9 cellular contexts compared by ENCODE assay signal in genomic region chr12:53746592-53747491, GRCh38. TPM values are rescaled to one million over a fixed set of nuclear protein-coding genes. Genes with fewer than 3 reads are reported as not detected.
DNase-seq lines count a peak whose midpoint lies in the region; ATAC-seq and TF ChIP-seq lines count a peak whose summit lies in the region.
"Had no signal": no experiment of that assay in that cellular context is flagged by ENCODE, and none has a peak within 500 bp of the region (broad histone marks: within the 10 kb centered on the region; RNA-seq: fewer than 3 reads in every experiment).

No MANE protein-coding gene starts in this region.

- no peaks in the 10 kb centered on the region for H3K36me3 Mint-ChIP-seq in Calu3 (ENCODE audit: insufficient read depth, unreplicated experiment)

- no peak overlapping the region for H3K4me3 Mint-ChIP-seq in Calu3 (ENCODE audit: low read depth, unreplicated experiment)
- H3K4me3 Mint-ChIP-seq: T-helper 1 cell treated with Interleukin-12 subunit alpha and Interleukin-12 subunit beta and Interleukin-4 antibody, amounts not matched to agents 30 μg/mL and 1 μg/mL, for 36 hours had no signal

- no peaks in the 10 kb centered on the region for H3K27me3 Mint-ChIP-seq in Calu3 (ENCODE audit: unreplicated experiment)

- ATAC-seq in HG02852 (IDR thresholded peaks at IDR 0.05; ENCODE audit: unreplicated experiment): peak; percentile 40
- ATAC-seq in HG02870 (IDR thresholded peaks at IDR 0.05; ENCODE audit: unreplicated experiment): no peak

- BruUV-seq in Calu3 (replicated peaks; lab: Mats Ljungman, UMichigan): no TSS peak

- peak; percentile 95 for TF ChIP-seq CTCF in Calu3 (IDR thresholded peaks at IDR 0.05; ENCODE audit: unreplicated experiment)

- intact Hi-C loops in Calu3 (cut with micrococcal nuclease; ENCODE audit: unreplicated experiment): loop anchor here (1.0 kb wide), 1 partner anchor 45 kb away; no protein-coding TSS in a partner anchor

- no peak overlapping the region for H3K27ac Mint-ChIP-seq in Calu3 (ENCODE audit: unreplicated experiment)
- H3K27ac Mint-ChIP-seq: T-helper 1 cell treated with Interleukin-12 subunit alpha and Interleukin-12 subunit beta and Interleukin-4 antibody, amounts not matched to agents 30 μg/mL and 1 μg/mL, for 36 hours had no signal

- CTCF ChIA-PET in Calu3 (lab: Charles Lee): interaction anchor here (1.1 to 1.9 kb wide), 7 partner anchors 10 to 48 kb away, joined by 3 to 20 read pairs (median 6); no protein-coding TSS in a partner anchor

- no peaks in the 10 kb centered on the region for H3K4me1 Mint-ChIP-seq in Calu3 (ENCODE audit: low read depth, unreplicated experiment)

- no peaks in the 10 kb centered on the region for H3K9me3 Mint-ChIP-seq in Calu3 (ENCODE audit: low read depth, unreplicated experiment)
- H3K9me3 Mint-ChIP-seq: T-helper 1 cell treated with Interleukin-12 subunit alpha and Interleukin-12 subunit beta and Interleukin-4 antibody, amounts not matched to agents 30 μg/mL and 1 μg/mL, for 36 hours had no signal

- DNase-seq in Calu3 (peak; percentile 95), NCI-H460 (ENCODE audit: extremely low read depth, low read depth) (peak; percentile 90), kidney glomerular epithelial cell (lab: John Stamatoyannopoulos, UW) (peak; percentile 73)
- DNase-seq in activated CD4-positive, alpha-beta T cell treated with anti-CD3 and anti-CD28 coated beads for 24 hours (ENCODE audit: low read depth in 2 of 2): peak; percentile 82 to 85
- DNase-seq in central memory CD4-positive, alpha-beta T cell: peak; percentile 81
- peak; percentile 73 to 84 (median 80) for DNase-seq in stimulated activated CD4-positive, alpha-beta T cell treated with anti-CD3 and anti-CD28 coated beads, Interleukin-1b, Interleukin-23, amount 100 ng/mL, for 24 hours (ENCODE audit: low read depth in 4 of 4, low spot score in 1 of 4)

RNA-seq across cellular contexts. Expression of gene CISTR, which starts 4.9 kb away (rescaled TPM):
- total RNA-seq in Calu3 (2022): not detected in 2 replicates
- not detected in 2 replicates for total RNA-seq in NCI-H460 (2014; rRNA removed; shearing (Covaris generic))
- polyA plus RNA-seq in NCI-H460 (2014; cell fraction: nucleus; rRNA removed): not detected in 2 replicates

RNA-seq across cellular contexts. Expression of gene CALCOCO1, which starts 19.6 kb away (rescaled TPM):
- total RNA-seq in Calu3 (2022): 42.1 and 44.4 TPM in 2 replicates
- 27.1 and 34.1 TPM in 2 replicates for total RNA-seq in NCI-H460 (2014; rRNA removed; shearing (Covaris generic))
- 54.5 and 63.5 TPM in 2 replicates for polyA plus RNA-seq in NCI-H460 (2014; cell fraction: nucleus; rRNA removed)
